1 cellular context compared by ENCODE assay signal in the genomic region with DNA sequence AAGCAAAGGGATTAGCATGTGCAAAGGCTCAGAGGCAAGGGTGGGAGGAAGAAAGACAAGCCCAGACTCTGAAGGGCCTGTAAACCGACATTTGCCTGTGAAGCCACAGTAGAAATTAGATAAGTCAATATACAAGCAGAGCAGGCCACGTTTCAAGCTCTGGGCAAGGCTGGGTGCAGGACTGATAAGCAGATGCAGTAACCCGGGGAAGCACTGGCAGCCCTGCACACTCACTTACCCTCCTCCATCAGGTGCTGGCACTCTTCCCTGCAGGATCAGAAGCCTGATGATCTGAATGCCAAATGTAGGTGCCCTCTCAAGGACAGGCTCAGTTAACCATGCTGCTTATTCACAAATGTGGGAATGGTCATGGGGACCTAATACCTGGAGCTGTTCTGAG.
TF ChIP-seq lines count a peak whose summit lies in the region.

No MANE protein-coding gene starts in this region.

TF ChIP-seq in SK-N-SH treated with all-trans-retinoic acid at 6 μM for 48 hours, 23 proteins besides CTCF, POLR2A, EP300 and RAD21 (continued from another document):
- no peak for TF ChIP-seq PPARA (CRISPR knock-in tag; IDR thresholded peaks at IDR 0.05; ENCODE audit: borderline replicate concordance)
- no peak for TF ChIP-seq ZFP3 (CRISPR knock-in tag; IDR thresholded peaks at IDR 0.05)
- no peak for TF ChIP-seq ZNF70 (CRISPR knock-in tag; IDR thresholded peaks at IDR 0.05)
- no peak for TF ChIP-seq GLIS3 (CRISPR knock-in tag; IDR thresholded peaks at IDR 0.05)
